Comparison of ENCODE assay signal across 19 cellular contexts in genomic region chr1:2988256-2988655, GRCh38. TPM values are rescaled to one million over a fixed set of nuclear protein-coding genes. Genes with fewer than 3 reads are reported as not detected.
"Had no signal": no experiment of that assay in that cellular context is flagged by ENCODE, and none has a peak within 500 bp of the region (broad histone marks: within the 10 kb centered on the region; RNA-seq: fewer than 3 reads in every experiment).

No MANE protein-coding gene starts in this region.

- H3K4me3 ChIP-seq: adrenal gland, left ventricle myocardium inferior, skin epidermis, testis, upper lobe of left lung had no signal

- H3K36me3 ChIP-seq: adrenal gland, left ventricle myocardium inferior, upper lobe of left lung had no signal

- DNase-seq: activated CD4-positive, alpha-beta T cell treated with anti-CD3 and anti-CD28 coated beads, Interleukin-2, amount 10 ng/mL, durations not matched to agents 7 days and 5 days; activated CD8-positive, alpha-beta T cell treated with anti-CD3 and anti-CD28 coated beads, Interleukin-2, amount 10 ng/mL, durations not matched to agents 7 days and 5 days; foreskin fibroblast; left ventricle myocardium inferior; mammary epithelial cell; naive thymus-derived CD4-positive, alpha-beta T cell; T-helper 1 cell; T-helper 9 cell; testis had no signal

- H3K27me3 ChIP-seq: adrenal gland, testis, upper lobe of left lung had no signal

- FAIRE-seq: kidney had no signal

- H3K27ac ChIP-seq: adrenal gland, left ventricle myocardium inferior, skin epidermis, testis, upper lobe of left lung had no signal

- H3K4me1 ChIP-seq: adrenal gland, left ventricle myocardium inferior, upper lobe of left lung had no signal

- ATAC-seq: activated CD4-positive, CD25-positive, alpha-beta regulatory T cell treated with anti-CD3 and anti-CD28 coated beads, Interleukin-2, amount 50 U/mL, for 24 hours; activated CD8-positive, alpha-beta T cell treated with anti-CD3 and anti-CD28 coated beads, Interleukin-2, amount 10 ng/mL, durations not matched to agents 7 days and 5 days; activated naive CD4-positive, alpha-beta T cell treated with anti-CD3 and anti-CD28 coated beads, Interleukin-2, amount 50 U/mL, for 72 hours; naive thymus-derived CD4-positive, alpha-beta T cell had no signal

- H3K9me3 ChIP-seq: adrenal gland, testis, upper lobe of left lung had no signal

RNA-seq across cellular contexts. Expression of gene ACTRT2, which starts 33.0 kb away (rescaled TPM):
- total RNA-seq: activated CD4-positive, alpha-beta T cell treated with anti-CD3 and anti-CD28 coated beads, Interleukin-2, amount 10 ng/mL, durations not matched to agents 7 days and 5 days; activated CD8-positive, alpha-beta T cell treated with anti-CD3 and anti-CD28 coated beads, Interleukin-2, amount 10 ng/mL, durations not matched to agents 7 days and 5 days; activated naive CD4-positive, alpha-beta T cell treated with anti-CD3 and anti-CD28 coated beads, Interleukin-2, amount 50 U/mL, for 72 hours; activated T-helper 2 cell treated with anti-CD3 and anti-CD28 coated beads, Interferon-gamma antibody, Interleukin-2, Interleukin-4, amounts not matched to agents 10 μg/mL and 5 μg/mL and 100 μg/mL, durations not matched to agents 14 hours and 24 hours and 36 hours; adrenal gland; chondrocyte; dermis microvascular lymphatic vessel endothelial cell; kidney; left ventricle myocardium inferior; mammary epithelial cell; mucosa of gallbladder; naive thymus-derived CD4-positive, alpha-beta T cell; upper lobe of left lung had no signal
- polyA plus RNA-seq: adrenal gland; mammary epithelial cell; naive thymus-derived CD4-positive, alpha-beta T cell had no signal
